Comparison of ENCODE assay signal across 23 cellular contexts in the genomic region with DNA sequence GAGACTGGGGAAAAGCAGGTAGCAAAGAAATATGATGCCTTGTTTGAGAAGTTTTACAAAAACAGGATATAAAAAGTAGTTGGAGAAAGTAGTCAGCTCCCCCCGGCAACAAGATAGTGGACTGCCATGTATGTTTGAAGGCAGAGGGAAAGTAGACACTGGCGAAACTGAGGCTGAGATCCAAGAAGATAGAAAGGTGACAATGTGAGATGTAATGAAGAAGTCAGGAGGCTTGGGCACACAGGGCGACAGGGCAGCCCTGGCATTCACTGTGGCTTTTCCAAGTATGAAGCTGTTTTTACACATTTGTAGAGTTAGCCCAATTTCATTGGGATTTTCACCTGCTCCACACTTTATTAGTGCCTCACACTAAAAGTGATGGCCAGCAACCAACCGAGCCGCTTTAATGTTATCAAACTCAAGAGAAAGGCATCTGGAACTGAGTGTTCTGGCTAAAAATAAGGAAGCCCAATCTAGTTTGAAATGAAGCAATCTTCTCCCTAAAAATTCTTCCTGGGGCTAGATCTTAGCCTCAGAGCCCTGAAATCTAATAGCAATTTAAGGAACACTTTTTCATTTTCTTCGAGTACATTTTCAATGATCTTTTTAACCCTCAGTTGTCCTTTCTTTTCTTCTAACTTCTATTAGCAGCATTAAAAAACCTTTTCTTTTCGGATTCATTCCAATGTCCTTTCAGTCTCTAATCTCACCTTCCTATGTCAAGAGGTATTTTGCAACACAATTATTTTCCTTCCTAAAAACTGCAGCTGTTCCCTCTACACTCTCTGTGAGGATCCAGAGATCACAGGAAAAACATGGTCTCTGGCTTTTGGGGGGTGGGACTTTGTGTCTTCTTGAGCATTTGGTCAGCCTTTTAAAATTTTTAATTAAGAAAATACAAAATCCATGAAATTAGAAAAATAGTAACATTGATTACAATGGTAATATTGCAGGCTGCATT.
DNase-seq lines count a peak whose midpoint lies in the region; ATAC-seq and TF ChIP-seq lines count a peak whose summit lies in the region.
"Had no signal": no experiment of that assay in that cellular context is flagged by ENCODE, and none has a peak within 500 bp of the region (broad histone marks: within the 10 kb centered on the region; RNA-seq: fewer than 3 reads in every experiment).

No MANE protein-coding gene starts in this region.

- TF ChIP-seq POLR2A in HCT116 (IDR thresholded peaks at IDR 0.05; ENCODE audit: borderline replicate concordance, extremely low read depth, insufficient read depth, insufficient read length) (no peak), testis (IDR thresholded peaks at IDR 0.05) (no peak)

- no peak overlapping the region for H3K4me3 ChIP-seq in HCT116 (replicated peaks in 1 of 2; ENCODE audit: low read depth in 1 of 2, low read length in 2 of 2)
- H3K4me3 ChIP-seq in testis: no peak overlapping the region
- H3K4me3 ChIP-seq: BLaER1 treated with 17β-estradiol and CSF1 and Interleukin-3, amounts not matched to agents 10 nM and 100 nM; skin epidermis had no signal

- no peaks in the 10 kb centered on the region for H4K20me1 ChIP-seq in HCT116 (ENCODE audit: insufficient read depth)
- H4K20me1 ChIP-seq: BLaER1 treated with 17β-estradiol and CSF1 and Interleukin-3, amounts not matched to agents 10 nM and 100 nM had no signal

- H3K4me2 ChIP-seq in HCT116 (ENCODE audit: low read length): peak overlapping the region; percentile 9
- H3K4me2 ChIP-seq: BLaER1 treated with 17β-estradiol and CSF1 and Interleukin-3, amounts not matched to agents 10 nM and 100 nM had no signal

- BruUV-seq in HCT116 (replicated peaks; lab: Mats Ljungman, UMichigan): no TSS peak

- H3K27me3 ChIP-seq in HCT116 (ENCODE audit: insufficient read depth, low read length): no peaks in the 10 kb centered on the region
- no peaks in the 10 kb centered on the region for H3K27me3 ChIP-seq in testis
- H3K27me3 ChIP-seq: BLaER1 treated with 17β-estradiol and CSF1 and Interleukin-3, amounts not matched to agents 10 nM and 100 nM had no signal

- RAD21 ChIA-PET in HCT116 (lab: Charles Lee; ENCODE audit: low non-redundant PET in 1 of 2, low total read pairs in 2 of 2, uncharacterized antibody in 2 of 2, unreplicated experiment in 2 of 2): interaction anchor here in 1 of 2 experiments (0.5 kb wide), 1 partner anchor 616 kb away, joined by 4 read pairs; no protein-coding TSS in a partner anchor

- H3K4me1 Mint-ChIP-seq in HFFc6 (ENCODE audit: low read depth) (no peaks in the 10 kb centered on the region), chondrocyte (ENCODE audit: low read depth) (no peaks in the 10 kb centered on the region)
- H3K4me1 Mint-ChIP-seq: activated B cell treated with CpG ODN at 0.5 μM for 24 hours; stimulated activated effector memory CD8-positive, alpha-beta T cell treated with anti-CD3 and anti-CD28 coated beads, Interleukin-12 subunit alpha, Interleukin-12 subunit beta, amount 100 ng/mL, for 72 hours had no signal

- no peaks in the 10 kb centered on the region for H3K36me3 Mint-ChIP-seq in HFFc6 (ENCODE audit: low read depth)
- H3K36me3 Mint-ChIP-seq in chondrocyte (ENCODE audit: low read depth): no peaks in the 10 kb centered on the region
- H3K36me3 Mint-ChIP-seq: activated naive CD8-positive, alpha-beta T cell; stimulated activated effector memory CD8-positive, alpha-beta T cell treated with anti-CD3 and anti-CD28 coated beads, Interleukin-12 subunit alpha, Interleukin-12 subunit beta, amount 100 ng/mL, for 72 hours had no signal

- no peak overlapping the region for H3K27ac Mint-ChIP-seq in HFFc6
- H3K27ac Mint-ChIP-seq in chondrocyte (ENCODE audit: unreplicated experiment): no peak overlapping the region
- H3K27ac Mint-ChIP-seq: activated B cell treated with CpG ODN at 0.5 μM for 24 hours; activated naive CD8-positive, alpha-beta T cell; activated T-helper 2 cell treated with anti-CD3 and anti-CD28 coated beads, Interferon-gamma antibody, Interleukin-2, Interleukin-4, amounts not matched to agents 10 μg/mL and 5 μg/mL and 100 μg/mL, durations not matched to agents 14 hours and 24 hours and 36 hours; stimulated activated effector memory CD8-positive, alpha-beta T cell treated with anti-CD3 and anti-CD28 coated beads, Interleukin-12 subunit alpha, Interleukin-12 subunit beta, amount 100 ng/mL, for 72 hours had no signal

- H3K27ac ChIP-seq in HCT116 (ENCODE audit: low read depth, low read length) (no peak overlapping the region), epithelial cell of prostate (peak overlapping the region; percentile 45), testis (peak overlapping the region in 1 of 2 donors; percentile 57)
- H3K27ac ChIP-seq: BLaER1 treated with 17β-estradiol and CSF1 and Interleukin-3, amounts not matched to agents 10 nM and 100 nM had no signal

- no peak for DNase-seq in HCT116 (ENCODE audit: low read depth, low spot score)
- DNase-seq in epithelial cell of prostate (ENCODE audit: low read depth, low spot score): no peak
- DNase-seq in left lobe of liver (ENCODE audit: low spot score): no peak
- DNase-seq in testis: peak; percentile 50
- DNase-seq in HFFc6: no peak
- DNase-seq in NCI-H1694 treated with DMSO at 0.1 percent for 48 hours (lab: John Stamatoyannopoulos, UW): no peak
- DNase-seq in chondrocyte (ENCODE audit: low spot score): no peak
- DNase-seq: activated B cell treated with CpG ODN at 0.5 μM for 24 hours; activated CD4-positive, alpha-beta T cell treated with anti-CD3 and anti-CD28 coated beads, Interleukin-2, amount 50 U/mL, for 4 hours; activated CD8-positive, alpha-beta memory T cell treated with anti-CD3 and anti-CD28 coated beads, Interleukin-2, amount 50 U/mL, for 4 hours; DND-41; KG1; MV-4-11; NCI-H446 treated with DMSO at 0.1 percent for 48 hours; RPMI8226; stimulated activated CD4-positive, alpha-beta T cell treated with anti-CD3 and anti-CD28 coated beads, Interleukin-1b, Interleukin-23, amount 100 ng/mL, for 48 hours; T1000 had no signal

- POLR2A ChIA-PET in HCT116 (lab: Charles Lee): no interaction called here

- H3K9me3 Mint-ChIP-seq in HFFc6 (no peaks in the 10 kb centered on the region), chondrocyte (ENCODE audit: low read depth) (no peaks in the 10 kb centered on the region)
- H3K9me3 Mint-ChIP-seq: activated B cell treated with CpG ODN at 0.5 μM for 24 hours; activated T-helper 2 cell treated with anti-CD3 and anti-CD28 coated beads, Interferon-gamma antibody, Interleukin-2, Interleukin-4, amounts not matched to agents 10 μg/mL and 5 μg/mL and 100 μg/mL, durations not matched to agents 14 hours and 24 hours and 36 hours; stimulated activated effector memory CD8-positive, alpha-beta T cell treated with anti-CD3 and anti-CD28 coated beads, Interleukin-12 subunit alpha, Interleukin-12 subunit beta, amount 100 ng/mL, for 72 hours had no signal

- H3K4me3 Mint-ChIP-seq in HFFc6 (no peak overlapping the region), chondrocyte (ENCODE audit: unreplicated experiment) (no peak overlapping the region)
- H3K4me3 Mint-ChIP-seq: activated B cell treated with CpG ODN at 0.5 μM for 24 hours; activated naive CD8-positive, alpha-beta T cell; stimulated activated effector memory CD8-positive, alpha-beta T cell treated with anti-CD3 and anti-CD28 coated beads, Interleukin-12 subunit alpha, Interleukin-12 subunit beta, amount 100 ng/mL, for 72 hours had no signal

- H3K27me3 Mint-ChIP-seq in HFFc6 (ENCODE audit: insufficient read depth) (no peaks in the 10 kb centered on the region), chondrocyte (ENCODE audit: low read depth) (peaks cover 2% of the 10 kb centered on the region)
- H3K27me3 Mint-ChIP-seq: activated B cell treated with CpG ODN at 0.5 μM for 24 hours; activated naive CD8-positive, alpha-beta T cell had no signal

- H3K9ac ChIP-seq in HCT116 (ENCODE audit: low read length): no peak overlapping the region
- H3K9ac ChIP-seq: BLaER1 treated with 17β-estradiol and CSF1 and Interleukin-3, amounts not matched to agents 10 nM and 100 nM had no signal

- no peaks in the 10 kb centered on the region for H3K79me2 ChIP-seq in HCT116 (ENCODE audit: insufficient read depth, low read length)

- TF ChIP-seq CTCF in HCT116 (IDR thresholded peaks at IDR 0.05 in 2 of 3, conservative IDR thresholded peaks at IDR 0.05 in 1 of 3; ENCODE audit: borderline replicate concordance in 1 of 3, insufficient read depth in 1 of 3, low read depth in 2 of 3, low read length in 2 of 3): no peak
- TF ChIP-seq CTCF in testis (IDR thresholded peaks at IDR 0.05): no peak
- no peak for TF ChIP-seq CTCF in HFFc6 (IDR thresholded peaks at IDR 0.05)
- TF ChIP-seq CTCF in chondrocyte (IDR thresholded peaks at IDR 0.05): no peak

- 0 out of 2 replicates have a peak, but pooled peaks have one; percentile 4 for ATAC-seq in HCT116
- ATAC-seq in left lobe of liver: peak; percentile 30
- ATAC-seq in GM21447 (IDR thresholded peaks at IDR 0.05; ENCODE audit: unreplicated experiment): no peak
- ATAC-seq: stimulated activated effector memory CD8-positive, alpha-beta T cell treated with anti-CD3 and anti-CD28 coated beads, Interleukin-12 subunit alpha, Interleukin-12 subunit beta, amount 100 ng/mL, for 72 hours had no signal

- H3K9me3 ChIP-seq in HCT116 (ENCODE audit: control insufficient read depth in 1 of 2, insufficient read depth in 1 of 2, low read depth in 1 of 2, low read length in 2 of 2): no peaks in the 10 kb centered on the region
- H3K9me3 ChIP-seq in testis: no peaks in the 10 kb centered on the region
- H3K9me3 ChIP-seq: BLaER1 treated with 17β-estradiol and CSF1 and Interleukin-3, amounts not matched to agents 10 nM and 100 nM had no signal

- H2AFZ ChIP-seq in HCT116 (ENCODE audit: low read depth, low read length, poor library complexity, severe bottlenecking): no peak overlapping the region

- H3K4me1 ChIP-seq in HCT116 (ENCODE audit: control insufficient read depth in 1 of 2, insufficient read depth in 2 of 2, low read length in 2 of 2) (peaks cover 3 to 11% of the 10 kb centered on the region in 2 experiments; a peak in 3 of 4 replicates), testis (no peaks in the 10 kb centered on the region)
- H3K4me1 ChIP-seq: BLaER1 treated with 17β-estradiol and CSF1 and Interleukin-3, amounts not matched to agents 10 nM and 100 nM had no signal

- intact Hi-C loops in HCT116 (cut with micrococcal nuclease) (no loop called here), testis (cut with DNase I; ENCODE audit: low total_unique reads) (no loop called here)

- H3K36me3 ChIP-seq in HCT116 (ENCODE audit: control insufficient read depth in 1 of 2, insufficient read depth in 2 of 2, low read length in 2 of 2) (no peaks in the 10 kb centered on the region), testis (ENCODE audit: low read depth, missing control alignments) (no peaks in the 10 kb centered on the region)
- H3K36me3 ChIP-seq: BLaER1 treated with 17β-estradiol and CSF1 and Interleukin-3, amounts not matched to agents 10 nM and 100 nM had no signal

- CTCF ChIA-PET in HCT116 (lab: Charles Lee): no interaction called here

- TF ChIP-seq RAD21 in HCT116 (IDR thresholded peaks at IDR 0.05; ENCODE audit: low read depth): no peak

- H3K9me2 ChIP-seq in HCT116 (ENCODE audit: insufficient read depth): no peaks in the 10 kb centered on the region; the same call in 1 of the 2 replicates

- 47 to 57% methylated on average over 7 of the region's 7 CpGs for WGBS in testis, 2 donors

TF ChIP-seq in HCT116, 20 proteins besides CTCF, POLR2A, EP300 and RAD21 (continues in another document):
- TF ChIP-seq JUND (IDR thresholded peaks at IDR 0.05) (no peak), SP1 (IDR thresholded peaks at IDR 0.05; ENCODE audit: low read depth) (no peak)
